ENCODE assay signal across 1 cellular context in the genomic region with DNA sequence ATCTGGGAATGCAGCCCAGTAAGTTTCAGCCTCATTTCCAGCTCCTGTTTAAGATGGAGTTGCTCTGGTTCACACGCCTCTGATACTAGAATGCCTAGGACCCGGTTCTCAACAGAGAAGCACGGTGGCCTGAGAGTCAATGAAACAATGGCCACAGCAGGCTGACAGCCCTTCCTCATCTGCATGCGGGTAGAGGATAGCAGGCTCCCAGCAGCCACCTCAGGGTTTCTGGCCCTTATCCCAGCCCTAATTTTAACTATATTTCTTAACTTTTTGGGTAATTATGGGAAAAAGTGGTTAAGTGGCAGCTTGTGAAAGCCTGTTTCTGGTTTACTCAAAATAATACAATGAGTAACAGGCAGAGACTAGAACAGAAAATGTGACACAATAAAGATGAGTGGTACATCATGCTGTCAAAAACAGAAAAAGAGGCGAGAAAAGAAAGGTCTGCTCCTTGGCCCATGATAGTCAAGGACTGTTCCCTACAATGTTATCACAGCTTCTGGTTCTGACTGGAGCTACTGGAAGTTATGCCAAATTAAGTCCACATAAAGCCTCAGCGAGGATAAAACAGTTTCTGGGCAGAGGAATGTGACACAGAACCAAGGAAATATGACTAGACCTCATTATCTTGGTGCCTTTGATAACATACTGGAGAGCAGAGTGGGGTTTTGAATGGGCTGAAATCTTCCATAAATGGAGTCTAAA.
TF ChIP-seq lines count a peak whose summit lies in the region.

No MANE protein-coding gene starts in this region.

TF ChIP-seq in HepG2, 621 proteins besides CTCF, POLR2A, EP300 and RAD21 (continued from another document):
- TF ChIP-seq, protein P1, sequence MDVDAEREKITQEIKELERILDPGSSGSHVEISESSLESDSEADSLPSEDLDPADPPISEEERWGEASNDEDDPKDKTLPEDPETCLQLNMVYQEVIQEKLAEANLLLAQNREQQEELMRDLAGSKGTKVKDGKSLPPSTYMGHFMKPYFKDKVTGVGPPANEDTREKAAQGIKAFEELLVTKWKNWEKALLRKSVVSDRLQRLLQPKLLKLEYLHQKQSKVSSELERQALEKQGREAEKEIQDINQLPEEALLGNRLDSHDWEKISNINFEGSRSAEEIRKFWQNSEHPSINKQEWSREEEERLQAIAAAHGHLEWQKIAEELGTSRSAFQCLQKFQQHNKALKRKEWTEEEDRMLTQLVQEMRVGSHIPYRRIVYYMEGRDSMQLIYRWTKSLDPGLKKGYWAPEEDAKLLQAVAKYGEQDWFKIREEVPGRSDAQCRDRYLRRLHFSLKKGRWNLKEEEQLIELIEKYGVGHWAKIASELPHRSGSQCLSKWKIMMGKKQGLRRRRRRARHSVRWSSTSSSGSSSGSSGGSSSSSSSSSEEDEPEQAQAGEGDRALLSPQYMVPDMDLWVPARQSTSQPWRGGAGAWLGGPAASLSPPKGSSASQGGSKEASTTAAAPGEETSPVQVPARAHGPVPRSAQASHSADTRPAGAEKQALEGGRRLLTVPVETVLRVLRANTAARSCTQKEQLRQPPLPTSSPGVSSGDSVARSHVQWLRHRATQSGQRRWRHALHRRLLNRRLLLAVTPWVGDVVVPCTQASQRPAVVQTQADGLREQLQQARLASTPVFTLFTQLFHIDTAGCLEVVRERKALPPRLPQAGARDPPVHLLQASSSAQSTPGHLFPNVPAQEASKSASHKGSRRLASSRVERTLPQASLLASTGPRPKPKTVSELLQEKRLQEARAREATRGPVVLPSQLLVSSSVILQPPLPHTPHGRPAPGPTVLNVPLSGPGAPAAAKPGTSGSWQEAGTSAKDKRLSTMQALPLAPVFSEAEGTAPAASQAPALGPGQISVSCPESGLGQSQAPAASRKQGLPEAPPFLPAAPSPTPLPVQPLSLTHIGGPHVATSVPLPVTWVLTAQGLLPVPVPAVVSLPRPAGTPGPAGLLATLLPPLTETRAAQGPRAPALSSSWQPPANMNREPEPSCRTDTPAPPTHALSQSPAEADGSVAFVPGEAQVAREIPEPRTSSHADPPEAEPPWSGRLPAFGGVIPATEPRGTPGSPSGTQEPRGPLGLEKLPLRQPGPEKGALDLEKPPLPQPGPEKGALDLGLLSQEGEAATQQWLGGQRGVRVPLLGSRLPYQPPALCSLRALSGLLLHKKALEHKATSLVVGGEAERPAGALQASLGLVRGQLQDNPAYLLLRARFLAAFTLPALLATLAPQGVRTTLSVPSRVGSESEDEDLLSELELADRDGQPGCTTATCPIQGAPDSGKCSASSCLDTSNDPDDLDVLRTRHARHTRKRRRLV (CRISPR knock-in tag; IDR thresholded peaks at IDR 0.05) = no peak
- TF ChIP-seq RARG (CRISPR knock-in tag; IDR thresholded peaks at IDR 0.05; ENCODE audit: low read depth) = no peak
- no peak for TF ChIP-seq KDM1A (CRISPR knock-in tag; IDR thresholded peaks at IDR 0.05)
- no peak for TF ChIP-seq TBL1XR1 (IDR thresholded peaks at IDR 0.05; ENCODE audit: borderline replicate concordance, low read length, partially characterized antibody)
- no peak for TF ChIP-seq ZNF589 (CRISPR knock-in tag; conservative IDR thresholded peaks at IDR 0.05)
- no peak for TF ChIP-seq ZNF317 (CRISPR knock-in tag; IDR thresholded peaks at IDR 0.05)
- TF ChIP-seq HNRNPK (IDR thresholded peaks at IDR 0.05; ENCODE audit: low read depth, low read length, poor library complexity, severe bottlenecking) = no peak
